Comparison of ENCODE assay signal across 11 cellular contexts in genomic region chr5:132687995-132688394, GRCh38. TPM values are rescaled to one million over a fixed set of nuclear protein-coding genes. Genes with fewer than 3 reads are reported as not detected.
DNase-seq lines count a peak whose midpoint lies in the region; ATAC-seq and TF ChIP-seq lines count a peak whose summit lies in the region.
"Had no signal": no experiment of that assay in that cellular context is flagged by ENCODE, and none has a peak within 500 bp of the region (broad histone marks: within the 10 kb centered on the region; RNA-seq: fewer than 3 reads in every experiment).

No MANE protein-coding gene starts in this region.

- peak; percentile 37 for DNase-seq in stimulated activated CD4-positive, alpha-beta T cell treated with anti-CD3 and anti-CD28 coated beads, Interleukin-1b, Interleukin-23, amount 100 ng/mL, for 48 hours
- no peak for DNase-seq in stimulated activated CD4-positive, alpha-beta T cell treated with anti-CD3 and anti-CD28 coated beads, Interleukin-4, amount 100 ng/mL, for 24 hours
- DNase-seq in activated T-helper 1 cell treated with anti-CD3 and anti-CD28 coated beads, Interleukin-12 subunit alpha, Interleukin-12 subunit beta, Interleukin-2, Interleukin-4 antibody, amounts not matched to agents 30 ng/mL and 10 ng/mL and 1 ng/mL, durations not matched to agents 14 hours and 24 hours and 36 hours (ENCODE audit: low spot score), result peak; percentile 52
- DNase-seq in cerebellar cortex (ENCODE audit: low spot score) (no peak), smooth muscle cell (lab: John Stamatoyannopoulos, UW; ENCODE audit: unreplicated experiment) (no peak)
- DNase-seq: amniotic stem cell, T1000 had no signal

- no peaks in the 10 kb centered on the region for H3K36me3 ChIP-seq in smooth muscle cell (ENCODE audit: low read depth)

- no peaks in the 10 kb centered on the region for H3K4me1 ChIP-seq in smooth muscle cell (ENCODE audit: low read depth)

- no peaks in the 10 kb centered on the region for H3K79me2 ChIP-seq in smooth muscle cell (ENCODE audit: low read depth)

- H3K9me3 Mint-ChIP-seq in activated T-helper 1 cell treated with anti-CD3 and anti-CD28 coated beads, Interleukin-12 subunit alpha, Interleukin-12 subunit beta, Interleukin-2, Interleukin-4 antibody, amounts not matched to agents 30 ng/mL and 10 ng/mL and 1 ng/mL, durations not matched to agents 14 hours and 24 hours and 36 hours, result no peaks in the 10 kb centered on the region

- H3K4me3 Mint-ChIP-seq in activated T-helper 1 cell treated with anti-CD3 and anti-CD28 coated beads, Interleukin-12 subunit alpha, Interleukin-12 subunit beta, Interleukin-2, Interleukin-4 antibody, amounts not matched to agents 30 ng/mL and 10 ng/mL and 1 ng/mL, durations not matched to agents 14 hours and 24 hours and 36 hours, result peak overlapping the region; percentile 1

- no peak overlapping the region for H3K4me3 ChIP-seq in smooth muscle cell

- no peaks in the 10 kb centered on the region for H3K27me3 ChIP-seq in smooth muscle cell (ENCODE audit: low read depth)

- H3F3A ChIP-seq in smooth muscle cell (ENCODE audit: low read depth), result no peaks in the 10 kb centered on the region

- H2AFZ ChIP-seq in smooth muscle cell (ENCODE audit: low read depth), result no peak overlapping the region

- peak overlapping the region; percentile 57 for H3K27ac Mint-ChIP-seq in activated T-helper 1 cell treated with anti-CD3 and anti-CD28 coated beads, Interleukin-12 subunit alpha, Interleukin-12 subunit beta, Interleukin-2, Interleukin-4 antibody, amounts not matched to agents 30 ng/mL and 10 ng/mL and 1 ng/mL, durations not matched to agents 14 hours and 24 hours and 36 hours

- H3K9ac ChIP-seq in smooth muscle cell (ENCODE audit: low read depth), result no peak overlapping the region

- H3K9me3 ChIP-seq in smooth muscle cell (replicated peaks; ENCODE audit: low read depth), result no peaks in the 10 kb centered on the region

- no peaks in the 10 kb centered on the region for H3K27me3 Mint-ChIP-seq in activated T-helper 1 cell treated with anti-CD3 and anti-CD28 coated beads, Interleukin-12 subunit alpha, Interleukin-12 subunit beta, Interleukin-2, Interleukin-4 antibody, amounts not matched to agents 30 ng/mL and 10 ng/mL and 1 ng/mL, durations not matched to agents 14 hours and 24 hours and 36 hours (ENCODE audit: insufficient read depth)

- H3K27ac ChIP-seq in smooth muscle cell (ENCODE audit: low read depth), result no peak overlapping the region

- H4K20me1 ChIP-seq in smooth muscle cell (ENCODE audit: low read depth), result no peaks in the 10 kb centered on the region

- no peak for ATAC-seq in HG03460 (IDR thresholded peaks at IDR 0.05; ENCODE audit: unreplicated experiment)

- no peak for TF ChIP-seq CTCF in smooth muscle cell (IDR thresholded peaks at IDR 0.05; ENCODE audit: borderline replicate concordance, insufficient read depth, poor library complexity, severe bottlenecking)

- H3K36me3 Mint-ChIP-seq in activated T-helper 1 cell treated with anti-CD3 and anti-CD28 coated beads, Interleukin-12 subunit alpha, Interleukin-12 subunit beta, Interleukin-2, Interleukin-4 antibody, amounts not matched to agents 30 ng/mL and 10 ng/mL and 1 ng/mL, durations not matched to agents 14 hours and 24 hours and 36 hours (ENCODE audit: low read depth), result peaks cover 22% of the 10 kb centered on the region

- H3K4me2 ChIP-seq in smooth muscle cell, result no peak overlapping the region

- 95% methylated on average over 5 of the region's 5 CpGs for WGBS in smooth muscle cell (ENCODE audit: low lambda C conversion rate)

- H3K4me1 Mint-ChIP-seq in activated T-helper 1 cell treated with anti-CD3 and anti-CD28 coated beads, Interleukin-12 subunit alpha, Interleukin-12 subunit beta, Interleukin-2, Interleukin-4 antibody, amounts not matched to agents 30 ng/mL and 10 ng/mL and 1 ng/mL, durations not matched to agents 14 hours and 24 hours and 36 hours (ENCODE audit: low read depth), result peaks cover 42% of the 10 kb centered on the region

- intact Hi-C loops in activated T-helper 1 cell treated with anti-CD3 and anti-CD28 coated beads, Interleukin-12 subunit alpha, Interleukin-12 subunit beta, Interleukin-2, Interleukin-4 antibody, amounts not matched to agents 30 ng/mL and 10 ng/mL and 1 ng/mL, durations not matched to agents 14 hours and 24 hours and 36 hours (cut with micrococcal nuclease), result loop anchor here (1.0 to 2.0 kb wide), 3 partner anchors 14 to 47 kb away; no protein-coding TSS in a partner anchor

RNA-seq across cellular contexts. Expression of gene IL4, which starts 14.2 kb away (rescaled TPM):
- total RNA-seq in activated T-helper 1 cell treated with anti-CD3 and anti-CD28 coated beads, Interleukin-12 subunit alpha, Interleukin-12 subunit beta, Interleukin-2, Interleukin-4 antibody, amounts not matched to agents 30 ng/mL and 10 ng/mL and 1 ng/mL, durations not matched to agents 14 hours and 24 hours and 36 hours, result 56.9 and 57.1 TPM in 2 replicates
- not detected in 2 replicates for total RNA-seq in smooth muscle cell
- not detected in 2 replicates for polyA plus RNA-seq in smooth muscle cell
- total RNA-seq: endothelial cell of umbilical vein, subcutaneous adipose tissue had no signal
- polyA plus RNA-seq: AG04450, endothelial cell of umbilical vein had no signal

RNA-seq across cellular contexts. Expression of gene IL13, which starts 30.0 kb away (rescaled TPM):
- total RNA-seq in activated T-helper 1 cell treated with anti-CD3 and anti-CD28 coated beads, Interleukin-12 subunit alpha, Interleukin-12 subunit beta, Interleukin-2, Interleukin-4 antibody, amounts not matched to agents 30 ng/mL and 10 ng/mL and 1 ng/mL, durations not matched to agents 14 hours and 24 hours and 36 hours, result 294 and 308 TPM in 2 replicates
- total RNA-seq in smooth muscle cell, result 0.18 and 0.63 TPM in 2 replicates
- polyA plus RNA-seq in smooth muscle cell, result 0.70 TPM in 1 of 2 replicates, not detected in the other
- total RNA-seq: endothelial cell of umbilical vein had no signal
- polyA plus RNA-seq: AG04450 had no signal

RNA-seq across cellular contexts. Expression of gene KIF3A, which starts 49.4 kb away (rescaled TPM):
- 58.5 and 66.9 TPM in 2 replicates for total RNA-seq in activated T-helper 1 cell treated with anti-CD3 and anti-CD28 coated beads, Interleukin-12 subunit alpha, Interleukin-12 subunit beta, Interleukin-2, Interleukin-4 antibody, amounts not matched to agents 30 ng/mL and 10 ng/mL and 1 ng/mL, durations not matched to agents 14 hours and 24 hours and 36 hours
- total RNA-seq in smooth muscle cell, result 16.0 and 21.4 TPM in 2 replicates
- 12.6 and 18.4 TPM in 2 replicates for polyA plus RNA-seq in smooth muscle cell

RNA-seq across cellular contexts. Expression of gene CCNI2, which starts 59.2 kb away (rescaled TPM):
- total RNA-seq in activated T-helper 1 cell treated with anti-CD3 and anti-CD28 coated beads, Interleukin-12 subunit alpha, Interleukin-12 subunit beta, Interleukin-2, Interleukin-4 antibody, amounts not matched to agents 30 ng/mL and 10 ng/mL and 1 ng/mL, durations not matched to agents 14 hours and 24 hours and 36 hours, result 52.5 and 55.6 TPM in 2 replicates
- 0.36 and 0.81 TPM in 2 replicates for total RNA-seq in smooth muscle cell
- polyA plus RNA-seq in smooth muscle cell, result 0.41 and 1.7 TPM in 2 replicates
- total RNA-seq: subcutaneous adipose tissue had no signal
- polyA plus RNA-seq: AG04450 had no signal

Comparison
In these comparisons a context has a peak if more than half of its experiments do, and no peak if none do; other contexts are left out.
1. DNase-seq: peak in stimulated activated CD4-positive, alpha-beta T cell treated with anti-CD3 and anti-CD28 coated beads, Interleukin-1b, Interleukin-23, amount 100 ng/mL, for 48 hours (single experiment) and activated T-helper 1 cell treated with anti-CD3 and anti-CD28 coated beads, Interleukin-12 subunit alpha, Interleukin-12 subunit beta, Interleukin-2, Interleukin-4 antibody, amounts not matched to agents 30 ng/mL and 10 ng/mL and 1 ng/mL, durations not matched to agents 14 hours and 24 hours and 36 hours (single experiment); none in stimulated activated CD4-positive, alpha-beta T cell treated with anti-CD3 and anti-CD28 coated beads, Interleukin-4, amount 100 ng/mL, for 24 hours (single experiment), cerebellar cortex (single experiment) and smooth muscle cell (single experiment).
2. RNA of gene IL4, which starts 14.2 kb away (total RNA-seq): 56.9 to 57.1 TPM in activated T-helper 1 cell treated with anti-CD3 and anti-CD28 coated beads, Interleukin-12 subunit alpha, Interleukin-12 subunit beta, Interleukin-2, Interleukin-4 antibody, amounts not matched to agents 30 ng/mL and 10 ng/mL and 1 ng/mL, durations not matched to agents 14 hours and 24 hours and 36 hours; not detected in smooth muscle cell; every median in the first group is over 10 times any median in the second.
3. RNA of gene IL13, which starts 30.0 kb away (total RNA-seq): 294 to 308 TPM in activated T-helper 1 cell treated with anti-CD3 and anti-CD28 coated beads, Interleukin-12 subunit alpha, Interleukin-12 subunit beta, Interleukin-2, Interleukin-4 antibody, amounts not matched to agents 30 ng/mL and 10 ng/mL and 1 ng/mL, durations not matched to agents 14 hours and 24 hours and 36 hours; 0.18 to 0.63 TPM in smooth muscle cell; every median in the first group is over 100 times any median in the second.